ENCODE assay signal across 1 cellular context in genomic region chr17:27458524-27458908, GRCh38.
A peak's percentile ranks its signal among the peaks of the same experiment; 100 is the strongest.
TF ChIP-seq lines count a peak whose summit lies in the region.

No MANE protein-coding gene starts in this region.

TF ChIP-seq in HepG2, 621 proteins besides CTCF, POLR2A, EP300 and RAD21 (continued from another document):
- TF ChIP-seq NFAT5 (CRISPR knock-in tag; IDR thresholded peaks at IDR 0.05) (no peak), PBX3 (CRISPR knock-in tag; IDR thresholded peaks at IDR 0.05; ENCODE audit: borderline replicate concordance) (no peak), HNRNPUL1 (IDR thresholded peaks at IDR 0.05; ENCODE audit: low read depth, low read length) (no peak), NR2F1 (CRISPR knock-in tag; IDR thresholded peaks at IDR 0.05) (no peak), SAP130 (CRISPR knock-in tag; IDR thresholded peaks at IDR 0.05; ENCODE audit: low read depth) (no peak), ZNF597 (CRISPR knock-in tag; IDR thresholded peaks at IDR 0.05) (no peak), TBP (CRISPR knock-in tag; IDR thresholded peaks at IDR 0.05) (no peak), ZBTB7A (CRISPR knock-in tag; IDR thresholded peaks at IDR 0.05) (no peak), FOXA3 (CRISPR knock-in tag; IDR thresholded peaks at IDR 0.05) (no peak), ZMYM2 (CRISPR knock-in tag; IDR thresholded peaks at IDR 0.05) (0 out of 2 replicates have a peak, but pooled peaks have one; percentile 17), AHR (CRISPR knock-in tag; IDR thresholded peaks at IDR 0.05) (no peak), CBFB (CRISPR knock-in tag; IDR thresholded peaks at IDR 0.05) (0 out of 2 replicates have a peak, but pooled peaks have one; percentile 1), ZFP90 (CRISPR knock-in tag; IDR thresholded peaks at IDR 0.05; ENCODE audit: borderline replicate concordance) (no peak), JDP2 (CRISPR knock-in tag; IDR thresholded peaks at IDR 0.05; ENCODE audit: borderline replicate concordance) (no peak), ZBTB42 (CRISPR knock-in tag; IDR thresholded peaks at IDR 0.05) (no peak), ZC3H13 (CRISPR knock-in tag; IDR thresholded peaks at IDR 0.05) (no peak), ZNF615 (CRISPR knock-in tag; IDR thresholded peaks at IDR 0.05; ENCODE audit: borderline replicate concordance) (no peak), MAFK (conservative IDR thresholded peaks at IDR 0.05 in 1 of 2, IDR thresholded peaks at IDR 0.05 in 1 of 2; ENCODE audit: low read length in 2 of 2) (no peak), ZNF574 (CRISPR knock-in tag; IDR thresholded peaks at IDR 0.05) (no peak), GFI1 (CRISPR knock-in tag; IDR thresholded peaks at IDR 0.05; ENCODE audit: borderline replicate concordance) (no peak), ZNF749 (CRISPR knock-in tag; IDR thresholded peaks at IDR 0.05; ENCODE audit: borderline replicate concordance) (0 out of 2 replicates have a peak, but pooled peaks have one; percentile 52), MED8 (CRISPR knock-in tag; IDR thresholded peaks at IDR 0.05; ENCODE audit: insufficient replicate concordance) (no peak), ZNF580 (CRISPR knock-in tag; IDR thresholded peaks at IDR 0.05; ENCODE audit: borderline replicate concordance, low read depth) (no peak)
